Comparison of ENCODE assay signal across 20 cellular contexts in genomic region chr17:82782657-82783207, GRCh38. TPM values are rescaled to one million over a fixed set of nuclear protein-coding genes. Genes with fewer than 3 reads are reported as not detected.
A peak's percentile ranks its signal among the peaks of the same experiment; 100 is the strongest.
DNase-seq lines count a peak whose midpoint lies in the region; ATAC-seq and TF ChIP-seq lines count a peak whose summit lies in the region.
"Had no signal": no experiment of that assay in that cellular context is flagged by ENCODE, and none has a peak within 500 bp of the region (broad histone marks: within the 10 kb centered on the region; RNA-seq: fewer than 3 reads in every experiment).

No MANE protein-coding gene starts in this region.

- no peaks in the 10 kb centered on the region for H4K20me1 ChIP-seq in osteoblast (ENCODE audit: insufficient read depth, low read length)

- peaks cover 27% of the 10 kb centered on the region for H3K36me3 Mint-ChIP-seq in CD8-positive, alpha-beta T cell

- H3K9me3 ChIP-seq in CD8-positive, alpha-beta T cell (ENCODE audit: low read length): no peaks in the 10 kb centered on the region
- H3K9me3 ChIP-seq in duodenal mucosa (ENCODE audit: control insufficient read depth in 1 of 2, low read length in 2 of 2) (no peaks in the 10 kb centered on the region), osteoblast (ENCODE audit: low read depth, low read length) (no peaks in the 10 kb centered on the region)

- peaks cover 14% of the 10 kb centered on the region for H3K36me3 ChIP-seq in CD8-positive, alpha-beta T cell (ENCODE audit: insufficient read depth, low read length)
- H3K36me3 ChIP-seq in duodenal mucosa (ENCODE audit: control insufficient read depth in 1 of 2, insufficient read depth in 2 of 2, low read length in 2 of 2) (peaks cover 3 to 22% of the 10 kb centered on the region in 2 donors), osteoblast (ENCODE audit: insufficient read depth, low read length) (peaks cover 13% of the 10 kb centered on the region)

- no peaks in the 10 kb centered on the region for H3K27me3 Mint-ChIP-seq in CD8-positive, alpha-beta T cell (ENCODE audit: low read depth)

- peaks cover 11% of the 10 kb centered on the region for H3K4me1 Mint-ChIP-seq in CD8-positive, alpha-beta T cell (ENCODE audit: low read depth)

- no peak overlapping the region for H2AFZ ChIP-seq in osteoblast (ENCODE audit: low read length)

- no peak for DNase-seq in CD8-positive, alpha-beta T cell
- DNase-seq in osteoblast (ENCODE audit: insufficient read length, low spot score, missing footprints) (peak; percentile 31), inferior parietal cortex (ENCODE audit: extremely low spot score) (no peak), NCI-H2196 (lab: John Stamatoyannopoulos, UW; ENCODE audit: unreplicated experiment) (no peak)
- DNase-seq: activated CD4-positive, alpha-beta T cell treated with anti-CD3 and anti-CD28 coated beads, Interleukin-2, amount 50 U/mL, for 4 hours; activated T-cell treated with anti-CD3 and anti-CD28 coated beads, Interleukin-2, amount 50 U/mL, for 48 hours; aorta; erythroblast; midbrain; NCI-H1436; NCI-H226; SHP77 treated with DMSO at 0.1 percent for 48 hours; stimulated activated naive CD8-positive, alpha-beta T cell treated with anti-CD3 and anti-CD28 coated beads, Interleukin-15, Interleukin-2, amounts not matched to agents 100 U/mL and 50 U/mL, for 24 hours; T-helper 9 cell had no signal

- H3K4me2 ChIP-seq in osteoblast (ENCODE audit: insufficient read depth, low read length): no peak overlapping the region

- no peaks in the 10 kb centered on the region for H3K9me3 Mint-ChIP-seq in CD8-positive, alpha-beta T cell

- intact Hi-C loops in CD8-positive, alpha-beta T cell (cut with DNase I, micrococcal nuclease): loop anchor here (1.0 to 10.0 kb wide), 5 partner anchors 82 to 270 kb away; no protein-coding TSS in a partner anchor

- TF ChIP-seq CTCF in CD8-positive, alpha-beta T cell (IDR thresholded peaks at IDR 0.05): no peak
- no peak for TF ChIP-seq CTCF in osteoblast (IDR thresholded peaks at IDR 0.05; ENCODE audit: extremely low read depth, low read depth, low read length)

- H3K9ac ChIP-seq in duodenal mucosa (ENCODE audit: low read depth in 1 of 2, low read length in 2 of 2): no peak overlapping the region

- peak overlapping the region; percentile 32 for H3K27ac Mint-ChIP-seq in CD8-positive, alpha-beta T cell

- peaks cover 9% of the 10 kb centered on the region for H3K4me1 ChIP-seq in CD8-positive, alpha-beta T cell (ENCODE audit: insufficient read depth, low read length)
- H3K4me1 ChIP-seq in duodenal mucosa (ENCODE audit: control insufficient read depth in 1 of 2, insufficient read depth in 2 of 2, low read length in 2 of 2): peaks cover 0 to 9% of the 10 kb centered on the region in 2 donors
- H3K4me1 ChIP-seq in osteoblast (ENCODE audit: insufficient read depth, low read length): no peaks in the 10 kb centered on the region

- POLR2A ChIA-PET in CD8-positive, alpha-beta T cell (lab: Charles Lee): no interaction called here

- CTCF ChIA-PET in CD8-positive, alpha-beta T cell (lab: Charles Lee): interaction anchor here (0.8 to 3.5 kb wide), 10 partner anchors 12 to 420 kb away, joined by 3 to 52 read pairs (median 8); no protein-coding TSS in a partner anchor

- no peak overlapping the region for H3K4me3 Mint-ChIP-seq in CD8-positive, alpha-beta T cell

- no peak overlapping the region for H3K27ac ChIP-seq in CD8-positive, alpha-beta T cell (ENCODE audit: low read depth, low read length)
- H3K27ac ChIP-seq in duodenal mucosa (ENCODE audit: low read depth, low read length) (peak overlapping the region; percentile 10), osteoblast (ENCODE audit: low read depth, low read length) (no peak overlapping the region)
- H3K27ac ChIP-seq: coronary artery had no signal

- no peak for ATAC-seq in CD8-positive, alpha-beta T cell
- ATAC-seq in GM21529 (IDR thresholded peaks at IDR 0.05; ENCODE audit: unreplicated experiment): no peak
- no peak for ATAC-seq in GM18520 (IDR thresholded peaks at IDR 0.05; ENCODE audit: unreplicated experiment)

- H3K27me3 ChIP-seq in CD8-positive, alpha-beta T cell (ENCODE audit: insufficient read depth, low read length): no peaks in the 10 kb centered on the region
- no peaks in the 10 kb centered on the region for H3K27me3 ChIP-seq in duodenal mucosa (ENCODE audit: control insufficient read depth in 1 of 2, insufficient read depth in 2 of 2, low read length in 2 of 2)
- H3K27me3 ChIP-seq in osteoblast (ENCODE audit: insufficient read depth, low read length): no peaks in the 10 kb centered on the region

- no peak overlapping the region for H3K4me3 ChIP-seq in CD8-positive, alpha-beta T cell (ENCODE audit: low read depth, low read length)
- H3K4me3 ChIP-seq in duodenal mucosa (ENCODE audit: low read depth in 1 of 2, low read length in 2 of 2) (peak overlapping the region in 1 of 2 donors; percentile 32), osteoblast (ENCODE audit: insufficient read depth, low read length) (no peak overlapping the region)
- H3K4me3 ChIP-seq: coronary artery had no signal

- H3K79me2 ChIP-seq in osteoblast (ENCODE audit: insufficient read depth, low read length): peaks cover 11% of the 10 kb centered on the region

TF ChIP-seq in PFSK-1, 5 proteins besides CTCF, POLR2A, EP300 and RAD21:
- TF ChIP-seq TAF1 (IDR thresholded peaks at IDR 0.05; ENCODE audit: borderline replicate concordance, insufficient read depth, low read length): no peak
- no peak for TF ChIP-seq REST (IDR thresholded peaks at IDR 0.05; ENCODE audit: insufficient read depth in 1 of 2, low read depth in 2 of 2, low read length in 2 of 2)
- no peak for TF ChIP-seq SIN3A (IDR thresholded peaks at IDR 0.05; ENCODE audit: borderline replicate concordance, insufficient read depth, low read length)
- TF ChIP-seq FOXP2 (optimal IDR thresholded peaks at IDR 0.05; ENCODE audit: borderline replicate concordance, extremely low read depth, extremely low read length, insufficient read depth): peak; percentile 80

RNA-seq across cellular contexts. Expression of gene TBCD, which starts 30.9 kb away (rescaled TPM):
- total RNA-seq in CD8-positive, alpha-beta T cell: 10 to 100 TPM; 78.3 to 91.2 TPM
- 254 TPM for polyA plus RNA-seq in PFSK-1 (2012; ENCODE audit: insufficient read length, low read depth)
- 28.0 and 29.0 TPM in 2 replicates for total RNA-seq in osteoblast

RNA-seq across cellular contexts. Expression of gene FN3K, which starts 47.3 kb away (rescaled TPM):
- 1 to 10 TPM; 3.1 to 3.4 TPM for total RNA-seq in CD8-positive, alpha-beta T cell
- polyA plus RNA-seq in PFSK-1 (2012; ENCODE audit: insufficient read length, low read depth): 82.7 TPM
- total RNA-seq in osteoblast: 2.9 and 4.4 TPM in 2 replicates

RNA-seq across cellular contexts. Expression of gene ZNF750, which starts 57.1 kb away (rescaled TPM):
- not detected for total RNA-seq in CD8-positive, alpha-beta T cell
- 2.8 TPM for polyA plus RNA-seq in PFSK-1 (2012; ENCODE audit: insufficient read length, low read depth)
- total RNA-seq in osteoblast: not detected in 2 replicates
- total RNA-seq: osteocyte had no signal
